15 cellular contexts compared by ENCODE assay signal in genomic region chr15:59237854-59238252, GRCh38. TPM values are rescaled to one million over a fixed set of nuclear protein-coding genes. Genes with fewer than 3 reads are reported as not detected.
A peak's percentile ranks its signal among the peaks of the same experiment; 100 is the strongest.
DNase-seq lines count a peak whose midpoint lies in the region; ATAC-seq, FAIRE-seq and TF ChIP-seq lines count a peak whose summit lies in the region.
"Had no signal": no experiment of that assay in that cellular context is flagged by ENCODE, and none has a peak within 500 bp of the region (broad histone marks: within the 10 kb centered on the region; RNA-seq: fewer than 3 reads in every experiment).

No MANE protein-coding gene starts in this region.

- no TSS peak for BruUV-seq in endothelial cell of umbilical vein (replicated peaks; lab: Mats Ljungman, UMichigan)

- H3K4me1 ChIP-seq in endothelial cell of umbilical vein (ENCODE audit: control insufficient read depth, extremely low read depth, insufficient read depth, low read length), result peaks cover 25% of the 10 kb centered on the region

- H4K20me1 ChIP-seq in endothelial cell of umbilical vein (replicated peaks; ENCODE audit: control insufficient read depth, extremely low read depth, insufficient read depth, low read length), result no peaks in the 10 kb centered on the region

- dilution Hi-C loops in endothelial cell of umbilical vein (cut with MboI; ENCODE audit: extremely low pct_ligation_motif_present, low sequenced_read_pairs), result no loop called here

- no peaks in the 10 kb centered on the region for H3K9me3 ChIP-seq in endothelial cell of umbilical vein (replicated peaks; ENCODE audit: control insufficient read depth, insufficient read depth, low read length)
- H3K9me3 ChIP-seq: left lung had no signal

- DNase-seq in endothelial cell of umbilical vein (ENCODE audit: low read depth, low spot score) (no peak), amniotic stem cell (lab: John Stamatoyannopoulos, UW) (no peak), NCI-H1436 treated with DMSO at 0.1 percent for 48 hours (lab: John Stamatoyannopoulos, UW) (no peak), activated gamma-delta T cell treated with Interleukin-2 at 50 U/mL for 16 hours (no peak), NCI-H345 treated with DMSO at 0.1 percent for 48 hours (lab: John Stamatoyannopoulos, UW; ENCODE audit: unreplicated experiment) (no peak)
- DNase-seq: activated naive CD4-positive, alpha-beta T cell treated with anti-CD3 and anti-CD28 coated beads, Interleukin-2, amount 10 ng/mL, durations not matched to agents 7 days and 5 days; left lung; NCI-H2171 had no signal

- peak overlapping the region; percentile 71 for H3K4me2 ChIP-seq in endothelial cell of umbilical vein (ENCODE audit: insufficient read depth, low read length)

- H3K9ac ChIP-seq in endothelial cell of umbilical vein (replicated peaks; ENCODE audit: extremely low read depth, insufficient read depth, low read length), result no peak overlapping the region

- TF ChIP-seq CTCF in endothelial cell of umbilical vein (IDR thresholded peaks at IDR 0.05; ENCODE audit: extremely low read depth in 1 of 2, insufficient read depth in 1 of 2, low read depth in 1 of 2, low read length in 2 of 2), result no peak

- no peaks in the 10 kb centered on the region for H3K9me1 ChIP-seq in endothelial cell of umbilical vein (replicated peaks; ENCODE audit: control insufficient read depth, extremely low read depth, insufficient read depth, low read length)

- POLR2A ChIA-PET in endothelial cell of umbilical vein (lab: Charles Lee), result no interaction called here

- no peak for FAIRE-seq in endothelial cell of umbilical vein (lab: Jason Lieb, UNC)
- FAIRE-seq: D721Med, endometrium, H54, TTC549 had no signal

- H3K27me3 ChIP-seq in endothelial cell of umbilical vein (ENCODE audit: control insufficient read depth in 2 of 2, insufficient read depth in 2 of 2, low read length in 2 of 2), result no peaks in the 10 kb centered on the region
- H3K27me3 ChIP-seq: left lung had no signal

- ATAC-seq in GM18511 (IDR thresholded peaks at IDR 0.05; ENCODE audit: unreplicated experiment) (peak; percentile 59), GM21737 (IDR thresholded peaks at IDR 0.05; ENCODE audit: unreplicated experiment) (peak; percentile 47), HG03460 (IDR thresholded peaks at IDR 0.05; ENCODE audit: unreplicated experiment) (peak; percentile 45)

- no peak overlapping the region for H3K4me3 ChIP-seq in endothelial cell of umbilical vein (replicated peaks in 1 of 3; ENCODE audit: insufficient read depth in 1 of 3, low read depth in 1 of 3, low read length in 3 of 3)
- H3K4me3 ChIP-seq: left lung had no signal

- no peaks in the 10 kb centered on the region for H3K36me3 ChIP-seq in endothelial cell of umbilical vein (ENCODE audit: control insufficient read depth in 2 of 2, extremely low read depth in 1 of 2, insufficient read depth in 2 of 2, low read length in 2 of 2)
- H3K36me3 ChIP-seq: left lung had no signal

- intact Hi-C loops in endothelial cell of umbilical vein (cut with micrococcal nuclease), result loop anchor here (1.0 kb wide), 1 partner anchor 20 kb away; no protein-coding TSS in a partner anchor

- CTCF ChIA-PET in endothelial cell of umbilical vein (lab: Charles Lee), result interaction anchor here (1.4 kb wide), 1 partner anchor 10 kb away, joined by 4 read pairs; no protein-coding TSS in a partner anchor

- TF ChIP-seq POLR2A in endothelial cell of umbilical vein (IDR thresholded peaks at IDR 0.05; ENCODE audit: low read depth, low read length), result no peak

- H3K27ac ChIP-seq in endothelial cell of umbilical vein (ENCODE audit: insufficient read depth, low read depth, low read length), result peak overlapping the region; percentile 92
- H3K27ac ChIP-seq: left lung had no signal

- H2AFZ ChIP-seq in endothelial cell of umbilical vein (ENCODE audit: low read depth, low read length), result no peak overlapping the region

- H3K79me2 ChIP-seq in endothelial cell of umbilical vein (ENCODE audit: control insufficient read depth, insufficient read depth, low read length), result peaks cover 13% of the 10 kb centered on the region

TF ChIP-seq in endothelial cell of umbilical vein, 7 proteins besides CTCF, POLR2A, EP300 and RAD21:
- TF ChIP-seq EZH2 (IDR thresholded peaks at IDR 0.05; ENCODE audit: borderline replicate concordance, low read depth, low read length, severe bottlenecking) (no peak), POLR2AphosphoS5 (IDR thresholded peaks at IDR 0.05; ENCODE audit: insufficient read depth, low read depth, low read length) (no peak)

RNA-seq across cellular contexts. Expression of gene LDHAL6B, which starts 31.2 kb away (rescaled TPM):
- total RNA-seq in endothelial cell of umbilical vein, result not detected in 2 replicates
- polyA plus RNA-seq in endothelial cell of umbilical vein, result not detected in 2 replicates
- polyA plus RNA-seq in endothelial cell of umbilical vein (2011; cell fraction: cytosol; rRNA removed), result not detected in 2 replicates
- polyA plus RNA-seq in endothelial cell of umbilical vein (2011; cell fraction: nucleus; rRNA removed), result 0.07 and 0.11 TPM in 2 replicates
- 0.09 and 0.35 TPM in 2 replicates for polyA plus RNA-seq in endothelial cell of umbilical vein (2012)
- not detected in 2 replicates for polyA minus RNA-seq in endothelial cell of umbilical vein
- not detected for polyA minus RNA-seq in endothelial cell of umbilical vein (2011; cell fraction: cytosol; rRNA and poly(A)+ RNA removed)
- polyA minus RNA-seq in endothelial cell of umbilical vein (2011; cell fraction: nucleus; rRNA and poly(A)+ RNA removed), result not detected in 2 replicates
- total RNA-seq: left lung had no signal
